Comparison of ENCODE assay signal across 24 cellular contexts in the genomic region with DNA sequence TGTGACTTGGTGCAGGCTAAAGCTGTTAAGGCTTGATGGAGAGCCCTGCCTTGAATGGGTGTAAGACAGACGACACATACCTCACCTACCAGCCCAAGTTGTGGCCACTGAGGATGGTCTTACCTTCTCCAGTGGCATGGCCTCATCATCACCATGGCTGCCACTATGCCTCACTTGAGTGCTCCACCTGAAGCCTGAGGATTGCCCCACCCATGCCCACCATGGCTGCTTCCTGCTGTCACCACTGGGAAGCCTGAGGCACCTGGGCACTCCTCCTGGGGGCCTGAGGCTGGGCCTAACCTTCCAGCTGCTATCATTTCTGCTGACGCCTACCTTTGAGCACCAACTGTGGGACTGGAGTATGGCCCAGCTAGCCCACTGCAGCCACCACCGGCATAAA.
"Had no signal": no experiment of that assay in that cellular context is flagged by ENCODE, and none has a peak within 500 bp of the region (broad histone marks: within the 10 kb centered on the region; RNA-seq: fewer than 3 reads in every experiment).

No MANE protein-coding gene starts in this region.

- DNase-seq: colonic mucosa; cortex of kidney; effector CD8-positive, alpha-beta T cell; effector memory CD8-positive, alpha-beta T cell; endodermal cell; erythroblast; esophagus squamous epithelium; foreskin fibroblast; gastrocnemius medialis; glutamatergic neuron; head of caudate nucleus; heart right ventricle; hippocampal formation; left cardiac atrium; left ventricle myocardium superior; lower lobe of right lung; mesenchymal stem cell; mucosa of descending colon; naive B cell had no signal

- H3K36me3 ChIP-seq: colonic mucosa, esophagus squamous epithelium, gastrocnemius medialis, heart right ventricle, left lung, lower lobe of right lung had no signal

- H3K27me3 Mint-ChIP-seq: dendritic cell treated with granulocyte-macrophage colony-stimulating factor and Interleukin-4, amounts not matched to agents 40 ng/mL and 50 ng/mL, for 4 days; effector memory CD8-positive, alpha-beta T cell; naive B cell had no signal

- H3K27ac Mint-ChIP-seq: dendritic cell treated with granulocyte-macrophage colony-stimulating factor and Interleukin-4, amounts not matched to agents 40 ng/mL and 50 ng/mL, for 4 days; effector memory CD8-positive, alpha-beta T cell; endodermal cell; mesothelial cell of epicardium; naive B cell had no signal

- H3K9me3 ChIP-seq: colonic mucosa, esophagus squamous epithelium, gastrocnemius medialis, lower lobe of right lung had no signal

- H3K4me3 Mint-ChIP-seq: dendritic cell treated with granulocyte-macrophage colony-stimulating factor and Interleukin-4, amounts not matched to agents 40 ng/mL and 50 ng/mL, for 4 days; effector memory CD8-positive, alpha-beta T cell; endodermal cell; mesothelial cell of epicardium; naive B cell had no signal

- H3K4me3 ChIP-seq: colonic mucosa, esophagus squamous epithelium, gastrocnemius medialis, heart right ventricle, left lung, lower lobe of right lung, mucosa of descending colon had no signal

- H3K4me1 Mint-ChIP-seq: endodermal cell, naive B cell had no signal

- H3K36me3 Mint-ChIP-seq: naive B cell had no signal

- ATAC-seq: effector memory CD8-positive, alpha-beta T cell; esophagus mucosa; gastrocnemius medialis; heart right ventricle; left cardiac atrium; left lung; left ventricle myocardium superior; lower lobe of right lung; mucosa of descending colon had no signal

- H3K4me1 ChIP-seq: colonic mucosa, esophagus squamous epithelium, gastrocnemius medialis, heart right ventricle, left lung, lower lobe of right lung had no signal

- H3K27me3 ChIP-seq: colonic mucosa, esophagus squamous epithelium, gastrocnemius medialis, heart right ventricle, left lung had no signal

- H3K27ac ChIP-seq: colonic mucosa, epithelial cell of prostate, esophagus squamous epithelium, gastrocnemius medialis, heart right ventricle, left lung, lower lobe of right lung had no signal
